1 cellular context compared by ENCODE assay signal in genomic region chr5:177335043-177335700, GRCh38.
TF ChIP-seq lines count a peak whose summit lies in the region.

No MANE protein-coding gene starts in this region.

TF ChIP-seq in HepG2, 621 proteins besides CTCF, POLR2A, EP300 and RAD21:
- TF ChIP-seq CENPX (CRISPR knock-in tag; IDR thresholded peaks at IDR 0.05) (no peak), SSRP1 (CRISPR knock-in tag; IDR thresholded peaks at IDR 0.05) (no peak), ATF2 (CRISPR knock-in tag; IDR thresholded peaks at IDR 0.05) (no peak), BCLAF1 (IDR thresholded peaks at IDR 0.05) (no peak), FOXJ3 (CRISPR knock-in tag; IDR thresholded peaks at IDR 0.05; ENCODE audit: borderline replicate concordance) (no peak), BATF2 (CRISPR knock-in tag; IDR thresholded peaks at IDR 0.05) (no peak), CREM (IDR thresholded peaks at IDR 0.05) (no peak), CREM (CRISPR knock-in tag; IDR thresholded peaks at IDR 0.05) (no peak), ZNF670 (CRISPR knock-in tag; IDR thresholded peaks at IDR 0.05; ENCODE audit: borderline replicate concordance) (no peak), ZNF362 (CRISPR knock-in tag; IDR thresholded peaks at IDR 0.05; ENCODE audit: borderline replicate concordance) (no peak), TEF (CRISPR knock-in tag; IDR thresholded peaks at IDR 0.05) (no peak), ZNF746 (CRISPR knock-in tag; IDR thresholded peaks at IDR 0.05) (no peak)
